In the genomic region with DNA sequence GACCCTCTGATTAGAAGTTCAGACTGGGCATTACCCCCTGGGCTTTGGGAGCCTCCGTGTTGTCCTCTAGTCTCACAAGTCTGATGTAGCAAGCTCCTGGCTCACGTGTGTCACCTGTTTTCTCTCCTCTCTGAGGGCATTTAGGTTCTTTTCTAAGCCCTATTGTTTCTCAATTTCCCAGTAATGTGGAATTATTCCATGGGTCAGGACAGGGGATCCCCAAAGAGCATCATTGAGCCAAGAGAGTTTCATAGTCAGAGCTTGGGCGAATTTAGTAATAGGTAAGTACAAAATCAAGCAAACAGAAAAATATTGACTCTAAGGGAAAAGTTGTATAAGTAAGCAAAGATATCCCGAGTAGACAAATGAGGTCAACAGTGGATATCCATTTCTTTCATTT, we compare ENCODE assay signal across 13 cellular contexts. TPM values are rescaled to one million over a fixed set of nuclear protein-coding genes. Genes with fewer than 3 reads are reported as not detected.
DNase-seq lines count a peak whose midpoint lies in the region; TF ChIP-seq lines count a peak whose summit lies in the region.
"Had no signal": no experiment of that assay in that cellular context is flagged by ENCODE, and none has a peak within 500 bp of the region (broad histone marks: within the 10 kb centered on the region; RNA-seq: fewer than 3 reads in every experiment).

No MANE protein-coding gene starts in this region.

- no peaks in the 10 kb centered on the region for H3K79me2 ChIP-seq in Loucy (ENCODE audit: insufficient read depth, low read length)

- no peaks in the 10 kb centered on the region for H3K9me2 ChIP-seq in Loucy (replicated peaks; ENCODE audit: low read depth, low read length)

- peaks cover 37% of the 10 kb centered on the region for H3K36me3 Mint-ChIP-seq in nephron progenitor cell (ENCODE audit: low read depth)

- H3K9me3 ChIP-seq in BLaER1: no peaks in the 10 kb centered on the region
- H3K9me3 ChIP-seq in Loucy (ENCODE audit: insufficient read depth, low read depth, low read length): no peaks in the 10 kb centered on the region
- no peaks in the 10 kb centered on the region for H3K9me3 ChIP-seq in suprapubic skin
- H3K9me3 ChIP-seq: HAP-1 had no signal

- no peak for DNase-seq in nephron progenitor cell
- DNase-seq in stimulated activated CD4-positive, alpha-beta T cell treated with anti-CD3 and anti-CD28 coated beads, Interleukin-2, amount 100 ng/mL, for 48 hours: no peak
- DNase-seq in suprapubic skin (ENCODE audit: low spot score in 2 of 2): no peak
- no peak for DNase-seq in NCI-H1048 (lab: John Stamatoyannopoulos, UW)
- no peak for DNase-seq in effector CD8-positive, alpha-beta T cell (lab: John Stamatoyannopoulos, UW)
- DNase-seq: activated CD4-positive, alpha-beta T cell treated with anti-CD3 and anti-CD28 coated beads for 1 hour; activated naive CD4-positive, alpha-beta T cell treated with anti-CD3 and anti-CD28 coated beads, Interleukin-2, amount 50 U/mL, for 16 hours; GF-D8 had no signal

- H3F3A ChIP-seq in Loucy (ENCODE audit: low read depth): no peaks in the 10 kb centered on the region

- H2AFZ ChIP-seq in Loucy (ENCODE audit: low read length): no peak overlapping the region

- peaks cover 50% of the 10 kb centered on the region for H3K36me3 ChIP-seq in BLaER1
- peaks cover 15% of the 10 kb centered on the region; the same call in 1 of the 2 replicates for H3K36me3 ChIP-seq in Loucy (ENCODE audit: insufficient read depth, low read length)
- peaks cover 19% of the 10 kb centered on the region for H3K36me3 ChIP-seq in suprapubic skin

- H3K27ac ChIP-seq in BLaER1 (peak overlapping the region; percentile 62), cingulate gyrus (ENCODE audit: low read depth, low read length) (peak overlapping the region; percentile 51), suprapubic skin (no peak overlapping the region)

- H3K27ac Mint-ChIP-seq in nephron progenitor cell: peak overlapping the region; percentile 52

- peaks cover 49% of the 10 kb centered on the region for H3K4me1 Mint-ChIP-seq in nephron progenitor cell

- no peaks in the 10 kb centered on the region for H3K27me3 Mint-ChIP-seq in nephron progenitor cell (ENCODE audit: low read depth, poor library complexity)

- H3K4me1 ChIP-seq in BLaER1 (peaks cover 79% of the 10 kb centered on the region), Loucy (ENCODE audit: insufficient read depth, low read length, poor library complexity, severe bottlenecking) (peaks cover 13% of the 10 kb centered on the region), suprapubic skin (peaks cover 26% of the 10 kb centered on the region)
- H3K4me1 ChIP-seq: HAP-1 had no signal

- H3K9me3 Mint-ChIP-seq in nephron progenitor cell: no peaks in the 10 kb centered on the region

- no peak for TF ChIP-seq POLR2A in suprapubic skin (IDR thresholded peaks at IDR 0.05)

- H4K20me1 ChIP-seq in BLaER1 (peaks cover 62% of the 10 kb centered on the region), Loucy (ENCODE audit: insufficient read depth, low read length, poor library complexity, severe bottlenecking) (no peaks in the 10 kb centered on the region)

- H3K4me3 Mint-ChIP-seq in nephron progenitor cell: no peak overlapping the region

- no peak for TF ChIP-seq EP300 in suprapubic skin (IDR thresholded peaks at IDR 0.05)

- H3K27me3 ChIP-seq in BLaER1 (no peaks in the 10 kb centered on the region), Loucy (ENCODE audit: insufficient read depth, low read length, poor library complexity, severe bottlenecking) (no peaks in the 10 kb centered on the region), suprapubic skin (no peaks in the 10 kb centered on the region)

- H3K4me2 ChIP-seq in BLaER1 (peak overlapping the region; percentile 85), Loucy (ENCODE audit: low read depth, low read length, poor library complexity, severe bottlenecking) (peak overlapping the region; percentile 28)

- TF ChIP-seq CTCF in Loucy (conservative IDR thresholded peaks at IDR 0.05; ENCODE audit: low read length) (no peak), nephron progenitor cell (IDR thresholded peaks at IDR 0.05) (no peak), suprapubic skin (IDR thresholded peaks at IDR 0.05) (no peak)

- 81% methylated on average over 4 of the region's 4 CpGs for WGBS in suprapubic skin

- H3K4me3 ChIP-seq in BLaER1 (no peak overlapping the region), Loucy (ENCODE audit: low read length, poor library complexity, severe bottlenecking) (no peak overlapping the region), suprapubic skin (no peak overlapping the region)
- H3K4me3 ChIP-seq: HAP-1, SK-N-MC had no signal

- H3K9ac ChIP-seq in BLaER1: peak overlapping the region; percentile 65; the same call in 1 of the 2 replicates
- H3K9ac ChIP-seq in Loucy (ENCODE audit: low read depth, low read length, poor library complexity, severe bottlenecking): no peak overlapping the region

RNA-seq across cellular contexts. Expression of a gene that starts 57.3 kb away (rescaled TPM):
- total RNA-seq in suprapubic skin: 10 to 100 TPM; 46.7 to 70.3 (median 64.6) TPM
